In the genomic region with DNA sequence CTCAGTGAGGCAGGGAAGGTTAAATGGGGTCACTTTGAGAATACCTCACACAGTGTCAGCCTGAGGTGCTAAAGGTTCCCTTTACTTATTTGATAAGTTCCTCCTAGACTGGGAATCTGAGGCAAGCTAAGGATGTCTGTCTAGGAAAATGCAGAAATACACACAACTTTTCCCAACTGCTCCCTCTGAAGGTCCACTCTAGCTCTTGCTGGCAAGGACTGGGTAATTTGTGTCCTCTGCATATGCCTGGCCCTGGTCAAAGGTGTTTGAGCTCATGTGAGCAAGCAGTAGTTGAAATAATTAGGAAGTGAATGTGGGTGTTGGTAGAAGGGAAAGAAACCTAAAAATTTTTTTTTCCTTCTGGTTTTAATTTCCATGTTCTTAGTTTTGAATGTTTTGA, we compare ENCODE assay signal across 9 cellular contexts. TPM values are rescaled to one million over a fixed set of nuclear protein-coding genes. Genes with fewer than 3 reads are reported as not detected.
DNase-seq lines count a peak whose midpoint lies in the region; ATAC-seq, FAIRE-seq and TF ChIP-seq lines count a peak whose summit lies in the region.
"Had no signal": no experiment of that assay in that cellular context is flagged by ENCODE, and none has a peak within 500 bp of the region (broad histone marks: within the 10 kb centered on the region; RNA-seq: fewer than 3 reads in every experiment).

No MANE protein-coding gene starts in this region.

- no peak overlapping the region for H3K4me3 Mint-ChIP-seq in activated T-cell treated with anti-CD3 and anti-CD28 coated beads, Interleukin-2, amount 50 U/mL, for 72 hours
- no peak overlapping the region for H3K4me3 Mint-ChIP-seq in activated T-cell treated with anti-CD3 and anti-CD28 coated beads, Interleukin-2, amount 50 U/mL, for 4 hours

- H3K4me1 ChIP-seq in adrenal gland (replicated peaks in 1 of 2) (peaks cover 16% of the 10 kb centered on the region in 2 donors), upper lobe of left lung (peaks cover 0 to 17% (median 6%) of the 10 kb centered on the region in 4 donors)

- H3K9me3 Mint-ChIP-seq in activated T-cell treated with anti-CD3 and anti-CD28 coated beads, Interleukin-2, amount 50 U/mL, for 72 hours = no peaks in the 10 kb centered on the region
- H3K9me3 Mint-ChIP-seq in activated T-cell treated with anti-CD3 and anti-CD28 coated beads, Interleukin-2, amount 50 U/mL, for 4 hours = no peaks in the 10 kb centered on the region

- TF ChIP-seq EP300 in upper lobe of left lung (IDR thresholded peaks at IDR 0.05) = no peak

- no peak for DNase-seq in activated T-cell treated with anti-CD3 and anti-CD28 coated beads, Interleukin-2, amount 50 U/mL, for 72 hours
- no peak for DNase-seq in activated T-cell treated with anti-CD3 and anti-CD28 coated beads, Interleukin-2, amount 50 U/mL, for 4 hours
- DNase-seq in adrenal gland = no peak
- no peak for DNase-seq in upper lobe of left lung
- DNase-seq in activated CD4-positive, alpha-beta T cell treated with anti-CD3 and anti-CD28 coated beads, Interleukin-2, amount 50 U/mL, for 1 hour = no peak
- DNase-seq in NCI-H1105 treated with DMSO at 0.1 percent for 48 hours (lab: John Stamatoyannopoulos, UW) = no peak
- DNase-seq: NCI-H187 had no signal

- peaks cover 0 to 7% of the 10 kb centered on the region in 2 donors for H3K36me3 Mint-ChIP-seq in activated T-cell treated with anti-CD3 and anti-CD28 coated beads, Interleukin-2, amount 50 U/mL, for 72 hours (ENCODE audit: insufficient read depth in 2 of 2)
- H3K36me3 Mint-ChIP-seq in activated T-cell treated with anti-CD3 and anti-CD28 coated beads, Interleukin-2, amount 50 U/mL, for 4 hours (ENCODE audit: insufficient read depth) = no peaks in the 10 kb centered on the region

- intact Hi-C loops in adrenal gland (cut with DNase I) = no loop called here

- TF ChIP-seq CTCF in adrenal gland (IDR thresholded peaks at IDR 0.05) = peak in 1 of 6 experiments; percentile 38
- TF ChIP-seq CTCF in upper lobe of left lung (IDR thresholded peaks at IDR 0.05) = no peak

- no peak for ATAC-seq in activated T-cell treated with anti-CD3 and anti-CD28 coated beads, Interleukin-2, amount 50 U/mL, for 72 hours (replicated peaks in 1 of 2)
- ATAC-seq in activated T-cell treated with anti-CD3 and anti-CD28 coated beads, Interleukin-2, amount 50 U/mL, for 4 hours = no peak
- ATAC-seq in upper lobe of left lung (ENCODE audit: low FRiP score in 2 of 2) (peak in 1 of 2 donors; percentile 53), HG03442 (IDR thresholded peaks at IDR 0.05; ENCODE audit: unreplicated experiment) (no peak)

- FAIRE-seq in islet of Langerhans (lab: Jason Lieb, UNC) = peak; percentile 47

- H3K9me3 ChIP-seq in adrenal gland (replicated peaks in 1 of 3) (no peaks in the 10 kb centered on the region), upper lobe of left lung (no peaks in the 10 kb centered on the region)

- H3K27me3 Mint-ChIP-seq in activated T-cell treated with anti-CD3 and anti-CD28 coated beads, Interleukin-2, amount 50 U/mL, for 72 hours (ENCODE audit: low read depth) = no peaks in the 10 kb centered on the region
- H3K27me3 Mint-ChIP-seq in activated T-cell treated with anti-CD3 and anti-CD28 coated beads, Interleukin-2, amount 50 U/mL, for 4 hours (ENCODE audit: low read depth) = no peaks in the 10 kb centered on the region

- H3K4me3 ChIP-seq in adrenal gland = peak overlapping the region in 1 of 4 donors; percentile 35
- peak overlapping the region in 1 of 4 donors; percentile 39 for H3K4me3 ChIP-seq in upper lobe of left lung

- H3K27me3 ChIP-seq in adrenal gland = no peaks in the 10 kb centered on the region
- H3K27me3 ChIP-seq in upper lobe of left lung = no peaks in the 10 kb centered on the region

- TF ChIP-seq POLR2A in adrenal gland (IDR thresholded peaks at IDR 0.05) (no peak), upper lobe of left lung (IDR thresholded peaks at IDR 0.05) (no peak)

- peak overlapping the region; percentile 46 for H3K27ac Mint-ChIP-seq in activated T-cell treated with anti-CD3 and anti-CD28 coated beads, Interleukin-2, amount 50 U/mL, for 72 hours

- H3K4me1 Mint-ChIP-seq in activated T-cell treated with anti-CD3 and anti-CD28 coated beads, Interleukin-2, amount 50 U/mL, for 72 hours (ENCODE audit: low read depth) = peaks cover 17% of the 10 kb centered on the region
- H3K4me1 Mint-ChIP-seq in activated T-cell treated with anti-CD3 and anti-CD28 coated beads, Interleukin-2, amount 50 U/mL, for 4 hours (ENCODE audit: low read depth) = peaks cover 22% of the 10 kb centered on the region

- H3K36me3 ChIP-seq in adrenal gland (replicated peaks in 1 of 2) (no peaks in the 10 kb centered on the region), upper lobe of left lung (peaks cover 0 to 3% (median 0%) of the 10 kb centered on the region in 4 donors)

- peak overlapping the region in 3 of 5 donors; percentile 30 to 53 (median 31) for H3K27ac ChIP-seq in adrenal gland
- peak overlapping the region in 3 of 4 donors; percentile 30 to 76 (median 69) for H3K27ac ChIP-seq in upper lobe of left lung

RNA-seq across cellular contexts. Expression of gene TXLNG, which starts 21.3 kb away (rescaled TPM):
- 10 to 100 TPM; 15.3 to 24.6 TPM for total RNA-seq in activated T-cell treated with anti-CD3 and anti-CD28 coated beads, Interleukin-2, amount 50 U/mL, for 72 hours
- 10 to 100 TPM; 30.6 to 46.1 (median 31.3) TPM for total RNA-seq in activated T-cell treated with anti-CD3 and anti-CD28 coated beads, Interleukin-2, amount 50 U/mL, for 4 hours
- total RNA-seq in adrenal gland = 10 to 100 TPM; 15.4 to 33.2 (median 20.5) TPM
- polyA plus RNA-seq in adrenal gland = 10 to 100 TPM; 18.2 to 29.5 (median 27.0) TPM
- 10 to 100 TPM in 4 of 6 donors, 1 to 10 TPM in 2; 8.1 to 23.5 (median 12.6) TPM for total RNA-seq in upper lobe of left lung
